23 cellular contexts compared by ENCODE assay signal in the genomic region with DNA sequence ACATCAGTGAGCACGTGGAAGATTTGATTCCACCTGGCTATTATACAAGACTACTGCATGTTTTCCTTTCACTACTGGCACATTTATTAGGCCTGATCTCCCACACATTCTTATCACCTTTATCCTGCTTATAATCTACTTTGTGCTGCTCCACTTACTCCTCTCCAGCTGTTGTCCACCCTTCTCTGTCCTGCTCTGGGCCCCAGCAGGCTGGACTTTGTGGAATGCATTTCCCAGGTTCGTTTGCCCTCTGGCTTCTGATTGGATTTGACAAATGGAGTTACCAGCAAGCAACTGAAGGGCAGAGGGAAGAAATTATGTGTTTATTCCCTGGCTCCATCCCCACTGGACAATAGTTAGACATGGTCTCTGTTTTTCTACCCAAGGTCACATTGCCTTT.
DNase-seq lines count a peak whose midpoint lies in the region; ATAC-seq and TF ChIP-seq lines count a peak whose summit lies in the region.
"Had no signal": no experiment of that assay in that cellular context is flagged by ENCODE, and none has a peak within 500 bp of the region (broad histone marks: within the 10 kb centered on the region; RNA-seq: fewer than 3 reads in every experiment).

No MANE protein-coding gene starts in this region.

- H3K36me3 ChIP-seq in Karpas-422 (ENCODE audit: insufficient read depth, low read length) (no peaks in the 10 kb centered on the region), WERI-Rb-1 (no peaks in the 10 kb centered on the region), osteoblast (ENCODE audit: insufficient read depth, low read length) (no peaks in the 10 kb centered on the region)
- H3K36me3 ChIP-seq: BLaER1, SJCRH30 had no signal

- no peak for TF ChIP-seq CTCF in WERI-Rb-1 (IDR thresholded peaks at IDR 0.05; ENCODE audit: low read depth, low read length)
- no peak for TF ChIP-seq CTCF in osteoblast (IDR thresholded peaks at IDR 0.05; ENCODE audit: extremely low read depth, low read depth, low read length)

- peak; percentile 71 for DNase-seq in DMS 273 treated with DMSO at 0.1 percent for 48 hours (lab: John Stamatoyannopoulos, UW)
- DNase-seq in Karpas-422: peak; percentile 28
- DNase-seq in WERI-Rb-1: peak; percentile 64
- DNase-seq in osteoblast (ENCODE audit: insufficient read length, low spot score, missing footprints): no peak
- DNase-seq in activated gamma-delta T cell treated with Interleukin-2 at 50 U/mL for 16 hours: no peak
- DNase-seq in T-helper 2 cell: no peak
- DNase-seq: CD4-positive, CD25-positive, alpha-beta regulatory T cell; GM23248; HCEC 1CT; KG1; NCI-H1048; NCI-H1417; NCI-H1694; NCI-H2029 treated with DMSO at 0.1 percent for 48 hours; NCI-H2171; NCI-H226; NCI-H510A; NCI-H774; PC-9 had no signal

- H3K4me1 ChIP-seq in Karpas-422 (ENCODE audit: low read length) (no peaks in the 10 kb centered on the region), osteoblast (ENCODE audit: insufficient read depth, low read length) (no peaks in the 10 kb centered on the region)
- H3K4me1 ChIP-seq: BLaER1, SJCRH30 had no signal

- no peak overlapping the region for H3K4me2 ChIP-seq in Karpas-422 (ENCODE audit: low read depth, low read length, poor library complexity, severe bottlenecking)
- no peak overlapping the region for H3K4me2 ChIP-seq in osteoblast (ENCODE audit: insufficient read depth, low read length)
- H3K4me2 ChIP-seq: BLaER1, PC-9 had no signal

- no peaks in the 10 kb centered on the region for H4K20me1 ChIP-seq in Karpas-422 (ENCODE audit: insufficient read depth, low read depth, low read length)
- H4K20me1 ChIP-seq in osteoblast (ENCODE audit: insufficient read depth, low read length): no peaks in the 10 kb centered on the region
- H4K20me1 ChIP-seq: BLaER1 had no signal

- H3K9ac ChIP-seq in Karpas-422 (ENCODE audit: low read length): no peak overlapping the region
- H3K9ac ChIP-seq: BLaER1, GM23248 had no signal

- H3K79me2 ChIP-seq in Karpas-422 (ENCODE audit: low read length): no peaks in the 10 kb centered on the region
- no peaks in the 10 kb centered on the region for H3K79me2 ChIP-seq in osteoblast (ENCODE audit: insufficient read depth, low read length)

- H2AFZ ChIP-seq in Karpas-422 (ENCODE audit: low read length): no peak overlapping the region
- H2AFZ ChIP-seq in osteoblast (ENCODE audit: low read length): peak overlapping the region; percentile 56
- H2AFZ ChIP-seq: GM23248, PC-9 had no signal

- H3K27me3 ChIP-seq in Karpas-422 (ENCODE audit: low read length) (no peaks in the 10 kb centered on the region), WERI-Rb-1 (ENCODE audit: insufficient read depth, low read depth, severe bottlenecking) (no peaks in the 10 kb centered on the region), osteoblast (ENCODE audit: insufficient read depth, low read length) (no peaks in the 10 kb centered on the region)
- H3K27me3 ChIP-seq: BLaER1, SJCRH30 had no signal

- H3K9me2 ChIP-seq in Karpas-422 (replicated peaks; ENCODE audit: insufficient read depth, low read length): no peaks in the 10 kb centered on the region

- ATAC-seq in HG02973 (IDR thresholded peaks at IDR 0.05; ENCODE audit: unreplicated experiment): no peak
- ATAC-seq: Right ventricle myocardium inferior had no signal

- H3K9me3 ChIP-seq in Karpas-422 (ENCODE audit: low read length) (no peaks in the 10 kb centered on the region), WERI-Rb-1 (ENCODE audit: severe bottlenecking) (peaks cover 5% of the 10 kb centered on the region), osteoblast (ENCODE audit: low read depth, low read length) (no peaks in the 10 kb centered on the region)
- H3K9me3 ChIP-seq: SJCRH30 had no signal

- H3K4me3 ChIP-seq in Karpas-422 (ENCODE audit: low read length) (no peak overlapping the region), WERI-Rb-1 (ENCODE audit: low read depth, low read length) (no peak overlapping the region), osteoblast (ENCODE audit: insufficient read depth, low read length) (no peak overlapping the region)
- H3K4me3 ChIP-seq: BLaER1, GM23248, PC-9, SJCRH30 had no signal

- H3K27ac ChIP-seq in Karpas-422 (ENCODE audit: low read length) (no peak overlapping the region), WERI-Rb-1 (no peak overlapping the region), osteoblast (ENCODE audit: low read depth, low read length) (no peak overlapping the region)
- H3K27ac ChIP-seq: BLaER1, GM23248, PC-9, SJCRH30 had no signal

Comparison
In these comparisons a context has a peak if more than half of its experiments do, and no peak if none do; other contexts are left out.
1. DNase-seq: peak in DMS 273 treated with DMSO at 0.1 percent for 48 hours (single experiment), Karpas-422 (single experiment) and WERI-Rb-1 (single experiment); none in osteoblast (single experiment), activated gamma-delta T cell treated with Interleukin-2 at 50 U/mL for 16 hours (single experiment) and T-helper 2 cell (0 of 5).